15 cellular contexts compared by ENCODE assay signal in the genomic region with DNA sequence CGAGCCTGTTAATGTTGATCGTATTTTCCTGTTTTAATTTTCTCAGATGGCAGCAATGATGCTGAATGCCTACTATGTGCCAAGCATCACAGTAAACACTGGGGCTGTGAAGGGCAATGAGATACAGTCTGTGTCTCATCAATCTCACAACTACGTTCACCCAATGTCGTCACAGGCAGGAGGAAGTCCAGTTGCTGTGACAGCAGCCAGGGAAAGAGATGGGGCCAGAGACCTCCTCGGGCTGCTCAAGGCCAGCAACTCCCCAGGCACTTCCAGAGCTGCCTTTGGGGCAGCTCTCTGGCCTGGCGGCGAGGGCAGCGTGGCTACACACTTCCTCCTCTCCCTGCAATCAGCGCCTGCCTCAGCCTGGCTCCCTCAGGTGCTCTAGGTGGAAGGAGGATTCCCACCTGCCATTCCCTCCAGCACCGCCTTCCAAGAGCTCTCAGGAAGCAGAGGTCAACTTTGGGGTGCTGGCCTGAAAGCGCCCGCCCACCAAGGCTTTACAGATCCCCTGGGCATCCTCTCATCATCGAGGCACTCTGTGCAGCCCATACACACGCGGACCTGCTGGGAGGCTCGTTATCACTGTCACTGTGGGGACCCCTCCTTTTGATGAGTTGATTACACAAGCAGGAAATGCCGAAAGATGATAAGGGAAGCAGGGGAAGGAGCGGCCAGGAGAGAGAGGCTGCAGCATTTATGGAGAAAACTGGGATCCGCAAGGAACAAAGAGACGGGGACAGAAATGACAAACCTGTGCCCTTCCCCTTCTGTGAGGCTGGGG.
A peak's percentile ranks its signal among the peaks of the same experiment; 100 is the strongest.
DNase-seq lines count a peak whose midpoint lies in the region; ATAC-seq and TF ChIP-seq lines count a peak whose summit lies in the region.
"Had no signal": no experiment of that assay in that cellular context is flagged by ENCODE, and none has a peak within 500 bp of the region (broad histone marks: within the 10 kb centered on the region; RNA-seq: fewer than 3 reads in every experiment).

No MANE protein-coding gene starts in this region.

- no peaks in the 10 kb centered on the region for H3K27me3 ChIP-seq in right cardiac atrium (ENCODE audit: control insufficient read depth, insufficient read depth)
- no peaks in the 10 kb centered on the region for H3K27me3 ChIP-seq in lower lobe of right lung (ENCODE audit: low read depth)
- H3K27me3 ChIP-seq: BLaER1 treated with 17β-estradiol and CSF1 and Interleukin-3, amounts not matched to agents 10 nM and 100 nM had no signal

- peaks cover 8% of the 10 kb centered on the region for H3K4me1 ChIP-seq in right cardiac atrium (ENCODE audit: control insufficient read depth, insufficient read depth, low read length)
- H3K4me1 ChIP-seq in lower lobe of right lung, result no peaks in the 10 kb centered on the region

- H3K27ac Mint-ChIP-seq in stimulated activated naive B cell treated with anti-CD40 and anti-IgM and Interleukin-4, amounts not matched to agents 10 μg/mL and 1 μg/mL and 100 μg/mL, for 72 hours, result no peak overlapping the region

- H3K4me1 Mint-ChIP-seq in stimulated activated naive B cell treated with anti-CD40 and anti-IgM and Interleukin-4, amounts not matched to agents 10 μg/mL and 1 μg/mL and 100 μg/mL, for 72 hours, result peaks cover 0 to 2% of the 10 kb centered on the region in 2 donors

- H3K9me3 Mint-ChIP-seq in stimulated activated naive B cell treated with anti-CD40 and anti-IgM and Interleukin-4, amounts not matched to agents 10 μg/mL and 1 μg/mL and 100 μg/mL, for 72 hours, result no peaks in the 10 kb centered on the region

- peaks cover 17 to 21% of the 10 kb centered on the region in 2 donors for H3K27me3 Mint-ChIP-seq in stimulated activated naive B cell treated with anti-CD40 and anti-IgM and Interleukin-4, amounts not matched to agents 10 μg/mL and 1 μg/mL and 100 μg/mL, for 72 hours

- no peaks in the 10 kb centered on the region for H3K36me3 ChIP-seq in lower lobe of right lung
- H3K36me3 ChIP-seq: BLaER1 treated with 17β-estradiol and CSF1 and Interleukin-3, amounts not matched to agents 10 nM and 100 nM; HAP-1 had no signal

- H3K9me3 ChIP-seq in right cardiac atrium (ENCODE audit: control insufficient read depth, low read length), result no peaks in the 10 kb centered on the region
- no peaks in the 10 kb centered on the region for H3K9me3 ChIP-seq in lower lobe of right lung
- H3K9me3 ChIP-seq: BLaER1 treated with 17β-estradiol and CSF1 and Interleukin-3, amounts not matched to agents 10 nM and 100 nM; HAP-1 had no signal

- intact Hi-C loops in right cardiac atrium (cut with DNase I) (loop anchor here in 1 of 4 donors (10.0 kb wide), 1 partner anchor 91 kb away; no protein-coding TSS in a partner anchor), lower lobe of right lung (cut with DNase I) (no loop called here)

- peak overlapping the region; percentile 91 for H3K27ac ChIP-seq in right cardiac atrium (ENCODE audit: low read length)
- H3K27ac ChIP-seq in lower lobe of right lung, result no peak overlapping the region
- H3K27ac ChIP-seq: BLaER1 treated with 17β-estradiol and CSF1 and Interleukin-3, amounts not matched to agents 10 nM and 100 nM; KMS-11 had no signal

- H3K4me3 Mint-ChIP-seq in stimulated activated naive B cell treated with anti-CD40 and anti-IgM and Interleukin-4, amounts not matched to agents 10 μg/mL and 1 μg/mL and 100 μg/mL, for 72 hours, result no peak overlapping the region

- no peak for TF ChIP-seq CTCF in lower lobe of right lung (IDR thresholded peaks at IDR 0.05)

- no peaks in the 10 kb centered on the region for H3K36me3 Mint-ChIP-seq in stimulated activated naive B cell treated with anti-CD40 and anti-IgM and Interleukin-4, amounts not matched to agents 10 μg/mL and 1 μg/mL and 100 μg/mL, for 72 hours

- no peak overlapping the region for H3K4me3 ChIP-seq in right cardiac atrium (ENCODE audit: low read length)
- H3K4me3 ChIP-seq in lower lobe of right lung, result no peak overlapping the region
- H3K4me3 ChIP-seq: BLaER1 treated with 17β-estradiol and CSF1 and Interleukin-3, amounts not matched to agents 10 nM and 100 nM; HAP-1 had no signal

- DNase-seq in NCI-H2227 (lab: John Stamatoyannopoulos, UW; ENCODE audit: unreplicated experiment) (peak; percentile 27), NCI-H2227 treated with DMSO at 0.1 percent for 48 hours (lab: John Stamatoyannopoulos, UW) (no peak), NCI-H146 treated with DMSO at 0.1 percent for 48 hours (lab: John Stamatoyannopoulos, UW; ENCODE audit: unreplicated experiment) (peak; percentile 53), right cardiac atrium (peak in 1 of 3 donors; percentile 27), retina (peak; percentile 30), lower lobe of right lung (no peak)
- no peak for DNase-seq in stimulated activated naive B cell treated with anti-CD40 and anti-IgM and Interleukin-4, amounts not matched to agents 10 μg/mL and 1 μg/mL and 100 μg/mL, for 72 hours
- DNase-seq: DMS 273 treated with DMSO at 0.1 percent for 48 hours, NCI-H1436, NCI-H2107, NCI-H510A had no signal

- 45% methylated on average over 20 of the region's 20 CpGs for WGBS in right cardiac atrium

- ATAC-seq in right cardiac atrium (peak in 1 of 2 donors; percentile 68), GM18498 (IDR thresholded peaks at IDR 0.05; ENCODE audit: unreplicated experiment) (no peak), lower lobe of right lung (no peak)
- ATAC-seq in stimulated activated naive B cell treated with anti-CD40 and anti-IgM and Interleukin-4, amounts not matched to agents 10 μg/mL and 1 μg/mL and 100 μg/mL, for 72 hours (replicated peaks), result no peak

Comparison
In these comparisons a context has a peak if more than half of its experiments do, and no peak if none do; other contexts are left out.
1. DNase-seq: peak in NCI-H2227 (single experiment), NCI-H146 treated with DMSO at 0.1 percent for 48 hours (single experiment) and retina (single experiment); none in NCI-H2227 treated with DMSO at 0.1 percent for 48 hours (single experiment), stimulated activated naive B cell treated with anti-CD40 and anti-IgM and Interleukin-4, amounts not matched to agents 10 μg/mL and 1 μg/mL and 100 μg/mL, for 72 hours (single experiment) and lower lobe of right lung (single experiment).